In genomic region chr4:8916251-8916913, GRCh38 we compare ENCODE assay signal across 23 cellular contexts. TPM values are rescaled to one million over a fixed set of nuclear protein-coding genes. Genes with fewer than 3 reads are reported as not detected.
DNase-seq lines count a peak whose midpoint lies in the region; ATAC-seq and TF ChIP-seq lines count a peak whose summit lies in the region.
"Had no signal": no experiment of that assay in that cellular context is flagged by ENCODE, and none has a peak within 500 bp of the region (broad histone marks: within the 10 kb centered on the region; RNA-seq: fewer than 3 reads in every experiment).

No MANE protein-coding gene starts in this region.

- no peaks in the 10 kb centered on the region for H3K4me1 Mint-ChIP-seq in activated CD4-positive, alpha-beta memory T cell treated with anti-CD3 and anti-CD28 coated beads, Interleukin-2, amount 10 ng/mL, durations not matched to agents 7 days and 5 days
- no peaks in the 10 kb centered on the region for H3K4me1 Mint-ChIP-seq in activated CD4-positive, alpha-beta memory T cell treated with anti-CD3 and anti-CD28 coated beads for 36 hours (ENCODE audit: low read depth)
- H3K4me1 Mint-ChIP-seq in activated T-helper 2 cell treated with anti-CD3 and anti-CD28 coated beads, Interferon-gamma antibody, Interleukin-2, Interleukin-4, amounts not matched to agents 10 μg/mL and 5 μg/mL and 100 μg/mL, durations not matched to agents 14 hours and 24 hours and 36 hours (ENCODE audit: low read depth): no peaks in the 10 kb centered on the region
- H3K4me1 Mint-ChIP-seq: activated naive CD8-positive, alpha-beta T cell treated with anti-CD3 and anti-CD28 coated beads, Interleukin-2, amount 10 ng/mL, durations not matched to agents 7 days and 5 days; CD14-positive monocyte; immature natural killer cell had no signal

- H3K27ac Mint-ChIP-seq in activated CD4-positive, alpha-beta memory T cell treated with anti-CD3 and anti-CD28 coated beads, Interleukin-2, amount 10 ng/mL, durations not matched to agents 7 days and 5 days: no peak overlapping the region
- no peak overlapping the region for H3K27ac Mint-ChIP-seq in activated CD4-positive, alpha-beta memory T cell treated with anti-CD3 and anti-CD28 coated beads for 36 hours
- H3K27ac Mint-ChIP-seq in activated T-helper 2 cell treated with anti-CD3 and anti-CD28 coated beads, Interferon-gamma antibody, Interleukin-2, Interleukin-4, amounts not matched to agents 10 μg/mL and 5 μg/mL and 100 μg/mL, durations not matched to agents 14 hours and 24 hours and 36 hours: no peak overlapping the region
- H3K27ac Mint-ChIP-seq: activated naive CD8-positive, alpha-beta T cell treated with anti-CD3 and anti-CD28 coated beads, Interleukin-2, amount 10 ng/mL, durations not matched to agents 7 days and 5 days; immature natural killer cell; naive thymus-derived CD8-positive, alpha-beta T cell; T-helper 1 cell treated with Interleukin-12 subunit alpha and Interleukin-12 subunit beta and Interleukin-4 antibody, amounts not matched to agents 30 μg/mL and 1 μg/mL, for 36 hours had no signal

- no peaks in the 10 kb centered on the region for H3K36me3 Mint-ChIP-seq in activated CD4-positive, alpha-beta memory T cell treated with anti-CD3 and anti-CD28 coated beads, Interleukin-2, amount 10 ng/mL, durations not matched to agents 7 days and 5 days (ENCODE audit: low read depth)
- H3K36me3 Mint-ChIP-seq in activated CD4-positive, alpha-beta memory T cell treated with anti-CD3 and anti-CD28 coated beads for 36 hours: no peaks in the 10 kb centered on the region
- H3K36me3 Mint-ChIP-seq in activated T-helper 2 cell treated with anti-CD3 and anti-CD28 coated beads, Interferon-gamma antibody, Interleukin-2, Interleukin-4, amounts not matched to agents 10 μg/mL and 5 μg/mL and 100 μg/mL, durations not matched to agents 14 hours and 24 hours and 36 hours (ENCODE audit: low read depth): no peaks in the 10 kb centered on the region
- H3K36me3 Mint-ChIP-seq: activated naive CD8-positive, alpha-beta T cell treated with anti-CD3 and anti-CD28 coated beads, Interleukin-2, amount 10 ng/mL, durations not matched to agents 7 days and 5 days; CD14-positive monocyte; immature natural killer cell; naive thymus-derived CD8-positive, alpha-beta T cell had no signal

- no peaks in the 10 kb centered on the region for H3K27me3 Mint-ChIP-seq in activated CD4-positive, alpha-beta memory T cell treated with anti-CD3 and anti-CD28 coated beads, Interleukin-2, amount 10 ng/mL, durations not matched to agents 7 days and 5 days
- H3K27me3 Mint-ChIP-seq in activated CD4-positive, alpha-beta memory T cell treated with anti-CD3 and anti-CD28 coated beads for 36 hours: peaks cover 8% of the 10 kb centered on the region
- H3K27me3 Mint-ChIP-seq in activated T-helper 2 cell treated with anti-CD3 and anti-CD28 coated beads, Interferon-gamma antibody, Interleukin-2, Interleukin-4, amounts not matched to agents 10 μg/mL and 5 μg/mL and 100 μg/mL, durations not matched to agents 14 hours and 24 hours and 36 hours (ENCODE audit: low read depth): no peaks in the 10 kb centered on the region
- H3K27me3 Mint-ChIP-seq: activated naive CD8-positive, alpha-beta T cell treated with anti-CD3 and anti-CD28 coated beads, Interleukin-2, amount 10 ng/mL, durations not matched to agents 7 days and 5 days had no signal

- intact Hi-C loops in activated CD4-positive, alpha-beta memory T cell treated with anti-CD3 and anti-CD28 coated beads for 36 hours (cut with micrococcal nuclease): loop anchor here (10.0 kb wide), 1 partner anchor 312 kb away; no protein-coding TSS in a partner anchor
- intact Hi-C loops in sciatic nerve (cut with DNase I): loop anchor here (10.0 kb wide), 1 partner anchor 312 kb away; no protein-coding TSS in a partner anchor
- intact Hi-C loops in activated T-helper 2 cell treated with anti-CD3 and anti-CD28 coated beads, Interferon-gamma antibody, Interleukin-2, Interleukin-4, amounts not matched to agents 10 μg/mL and 5 μg/mL and 100 μg/mL, durations not matched to agents 14 hours and 24 hours and 36 hours (cut with micrococcal nuclease): loop anchor here (10.0 kb wide), 1 partner anchor 312 kb away; no protein-coding TSS in a partner anchor

- CTCF ChIA-PET in activated CD4-positive, alpha-beta memory T cell treated with anti-CD3 and anti-CD28 coated beads, Interleukin-2, amount 10 ng/mL, durations not matched to agents 7 days and 5 days (lab: Charles Lee): no interaction called here
- CTCF ChIA-PET in activated CD4-positive, alpha-beta memory T cell treated with anti-CD3 and anti-CD28 coated beads for 36 hours (lab: Charles Lee): interaction anchor here (0.7 to 2.0 kb wide), 5 partner anchors 11 to 740 kb away, joined by 3 to 12 read pairs (median 3); no protein-coding TSS in a partner anchor

- no peak for ATAC-seq in sciatic nerve
- no peak for ATAC-seq in HG03039 (IDR thresholded peaks at IDR 0.05; ENCODE audit: unreplicated experiment)
- ATAC-seq: naive thymus-derived CD8-positive, alpha-beta T cell; psoas muscle had no signal

- DNase-seq in activated CD4-positive, alpha-beta memory T cell treated with anti-CD3 and anti-CD28 coated beads, Interleukin-2, amount 10 ng/mL, durations not matched to agents 7 days and 5 days: peak; percentile 5
- no peak for DNase-seq in activated CD4-positive, alpha-beta memory T cell treated with anti-CD3 and anti-CD28 coated beads for 36 hours
- DNase-seq in GM20000 (ENCODE audit: low spot score): peak; percentile 7
- DNase-seq in hepatic stellate cell (ENCODE audit: low spot score): peak; percentile 7
- peak; percentile 27 for DNase-seq in sciatic nerve (ENCODE audit: low spot score)
- DNase-seq in activated T-helper 2 cell treated with anti-CD3 and anti-CD28 coated beads, Interferon-gamma antibody, Interleukin-2, Interleukin-4, amounts not matched to agents 10 μg/mL and 5 μg/mL and 100 μg/mL, durations not matched to agents 14 hours and 24 hours and 36 hours (ENCODE audit: low spot score): no peak
- DNase-seq in NCI-H1436 (lab: John Stamatoyannopoulos, UW): no peak
- DNase-seq: brain microvascular endothelial cell; dermis blood vessel endothelial cell; erythroblast; immature natural killer cell; NCI-H146; NCI-H226; stimulated activated naive CD4-positive, alpha-beta T cell; trophoblast cell had no signal

- no peaks in the 10 kb centered on the region for H3K9me3 Mint-ChIP-seq in activated CD4-positive, alpha-beta memory T cell treated with anti-CD3 and anti-CD28 coated beads, Interleukin-2, amount 10 ng/mL, durations not matched to agents 7 days and 5 days
- no peaks in the 10 kb centered on the region for H3K9me3 Mint-ChIP-seq in activated CD4-positive, alpha-beta memory T cell treated with anti-CD3 and anti-CD28 coated beads for 36 hours
- no peaks in the 10 kb centered on the region for H3K9me3 Mint-ChIP-seq in activated T-helper 2 cell treated with anti-CD3 and anti-CD28 coated beads, Interferon-gamma antibody, Interleukin-2, Interleukin-4, amounts not matched to agents 10 μg/mL and 5 μg/mL and 100 μg/mL, durations not matched to agents 14 hours and 24 hours and 36 hours
- H3K9me3 Mint-ChIP-seq: activated naive CD8-positive, alpha-beta T cell treated with anti-CD3 and anti-CD28 coated beads, Interleukin-2, amount 10 ng/mL, durations not matched to agents 7 days and 5 days; immature natural killer cell; T-helper 1 cell treated with Interleukin-12 subunit alpha and Interleukin-12 subunit beta and Interleukin-4 antibody, amounts not matched to agents 30 μg/mL and 1 μg/mL, for 36 hours had no signal

- POLR2A ChIA-PET in activated CD4-positive, alpha-beta memory T cell treated with anti-CD3 and anti-CD28 coated beads, Interleukin-2, amount 10 ng/mL, durations not matched to agents 7 days and 5 days (lab: Charles Lee): no interaction called here
- POLR2A ChIA-PET in activated CD4-positive, alpha-beta memory T cell treated with anti-CD3 and anti-CD28 coated beads for 36 hours (lab: Charles Lee): no interaction called here

- no peak for TF ChIP-seq CTCF in GM20000 (IDR thresholded peaks at IDR 0.05; ENCODE audit: extremely low read depth, missing control alignments)

- no peak overlapping the region for H3K4me3 Mint-ChIP-seq in activated CD4-positive, alpha-beta memory T cell treated with anti-CD3 and anti-CD28 coated beads, Interleukin-2, amount 10 ng/mL, durations not matched to agents 7 days and 5 days
- no peak overlapping the region for H3K4me3 Mint-ChIP-seq in activated CD4-positive, alpha-beta memory T cell treated with anti-CD3 and anti-CD28 coated beads for 36 hours
- no peak overlapping the region for H3K4me3 Mint-ChIP-seq in activated T-helper 2 cell treated with anti-CD3 and anti-CD28 coated beads, Interferon-gamma antibody, Interleukin-2, Interleukin-4, amounts not matched to agents 10 μg/mL and 5 μg/mL and 100 μg/mL, durations not matched to agents 14 hours and 24 hours and 36 hours (ENCODE audit: low read depth)
- H3K4me3 Mint-ChIP-seq: activated naive CD8-positive, alpha-beta T cell treated with anti-CD3 and anti-CD28 coated beads, Interleukin-2, amount 10 ng/mL, durations not matched to agents 7 days and 5 days; CD14-positive monocyte; immature natural killer cell; naive thymus-derived CD8-positive, alpha-beta T cell; T-helper 1 cell treated with Interleukin-12 subunit alpha and Interleukin-12 subunit beta and Interleukin-4 antibody, amounts not matched to agents 30 μg/mL and 1 μg/mL, for 36 hours had no signal

RNA-seq across cellular contexts. Expression of gene HMX1, which starts 44.7 kb away (rescaled TPM):
- not detected for total RNA-seq in activated CD4-positive, alpha-beta memory T cell treated with anti-CD3 and anti-CD28 coated beads, Interleukin-2, amount 10 ng/mL, durations not matched to agents 7 days and 5 days
- not detected for total RNA-seq in activated CD4-positive, alpha-beta memory T cell treated with anti-CD3 and anti-CD28 coated beads for 36 hours
- total RNA-seq in sciatic nerve: not detected
- not detected in 2 replicates for total RNA-seq in activated T-helper 2 cell treated with anti-CD3 and anti-CD28 coated beads, Interferon-gamma antibody, Interleukin-2, Interleukin-4, amounts not matched to agents 10 μg/mL and 5 μg/mL and 100 μg/mL, durations not matched to agents 14 hours and 24 hours and 36 hours
- total RNA-seq: activated naive CD8-positive, alpha-beta T cell treated with anti-CD3 and anti-CD28 coated beads, Interleukin-2, amount 10 ng/mL, durations not matched to agents 7 days and 5 days; dermis blood vessel endothelial cell; glomerular endothelial cell; lung microvascular endothelial cell; naive thymus-derived CD8-positive, alpha-beta T cell; psoas muscle had no signal

Comparison
In these comparisons a context has a peak if more than half of its experiments do, and no peak if none do; other contexts are left out.
1. DNase-seq: peak in activated CD4-positive, alpha-beta memory T cell treated with anti-CD3 and anti-CD28 coated beads, Interleukin-2, amount 10 ng/mL, durations not matched to agents 7 days and 5 days (single experiment), GM20000 (single experiment), hepatic stellate cell (single experiment) and sciatic nerve (single experiment); none in activated CD4-positive, alpha-beta memory T cell treated with anti-CD3 and anti-CD28 coated beads for 36 hours (single experiment), activated T-helper 2 cell treated with anti-CD3 and anti-CD28 coated beads, Interferon-gamma antibody, Interleukin-2, Interleukin-4, amounts not matched to agents 10 μg/mL and 5 μg/mL and 100 μg/mL, durations not matched to agents 14 hours and 24 hours and 36 hours (single experiment) and NCI-H1436 (single experiment).